ENCODE assay signal across 20 cellular contexts in genomic region chrX:9267415-9267814, GRCh38.
"Had no signal": no experiment of that assay in that cellular context is flagged by ENCODE, and none has a peak within 500 bp of the region (broad histone marks: within the 10 kb centered on the region; RNA-seq: fewer than 3 reads in every experiment).

No MANE protein-coding gene starts in this region.

- ATAC-seq: activated CD8-positive, alpha-beta memory T cell treated with anti-CD3 and anti-CD28 coated beads, Interleukin-2, amount 10 ng/mL, durations not matched to agents 7 days and 5 days; esophagus mucosa; heart right ventricle; naive thymus-derived CD8-positive, alpha-beta T cell; psoas muscle; sciatic nerve; stimulated activated effector memory CD8-positive, alpha-beta T cell treated with anti-CD3 and anti-CD28 coated beads, Interleukin-12 subunit alpha, Interleukin-12 subunit beta, amount 100 ng/mL, for 72 hours had no signal

- H3K9me3 ChIP-seq: heart right ventricle, psoas muscle had no signal

- H3K4me1 ChIP-seq: heart right ventricle, psoas muscle had no signal

- H3K4me3 ChIP-seq: coronary artery, heart right ventricle, psoas muscle, smooth muscle cell had no signal

- H3K36me3 ChIP-seq: heart right ventricle had no signal

- DNase-seq: activated CD4-positive, alpha-beta memory T cell treated with anti-CD3 and anti-CD28 coated beads, Interleukin-2, amount 10 ng/mL, durations not matched to agents 7 days and 5 days; activated CD4-positive, alpha-beta T cell treated with anti-CD3 and anti-CD28 coated beads for 48 hours; activated CD4-positive, CD25-positive, alpha-beta regulatory T cell; activated CD8-positive, alpha-beta memory T cell treated with anti-CD3 and anti-CD28 coated beads, Interleukin-2, amount 10 ng/mL, durations not matched to agents 7 days and 5 days; activated naive CD4-positive, alpha-beta T cell treated with anti-CD3 and anti-CD28 coated beads for 36 hours; activated T-cell treated with anti-CD3 and anti-CD28 coated beads, Interleukin-2, amount 50 U/mL, for 1 hour; anterior cingulate cortex; heart right ventricle; immature natural killer cell; kidney glomerular epithelial cell; mesendoderm; naive thymus-derived CD8-positive, alpha-beta T cell; psoas muscle; stimulated activated CD4-positive, alpha-beta T cell treated with anti-CD3 and anti-CD28 coated beads, Interleukin-4, amount 100 ng/mL, for 24 hours; T1000 had no signal

- H3K27ac ChIP-seq: coronary artery, heart right ventricle, psoas muscle had no signal
